In the genomic region with DNA sequence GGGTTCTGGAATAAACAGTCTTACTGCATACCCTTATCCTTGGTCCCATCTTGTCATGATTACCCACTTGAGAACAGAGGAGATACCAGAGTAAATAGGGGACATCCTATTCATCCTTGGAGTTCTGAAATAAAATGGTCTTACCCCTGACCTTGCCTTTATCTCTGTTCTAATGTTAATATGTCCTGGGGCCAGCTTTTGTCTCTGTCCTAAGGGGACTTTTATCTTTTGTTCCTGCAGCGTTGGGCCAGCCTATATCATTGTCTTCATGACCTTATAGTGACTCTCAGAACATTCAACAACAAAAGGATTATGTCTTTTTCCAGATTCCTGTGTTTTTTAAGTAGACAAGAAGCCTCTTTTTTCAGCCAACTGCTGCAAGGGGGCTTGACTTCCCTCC, we compare ENCODE assay signal across 21 cellular contexts.
DNase-seq lines count a peak whose midpoint lies in the region; FAIRE-seq and TF ChIP-seq lines count a peak whose summit lies in the region.
"Had no signal": no experiment of that assay in that cellular context is flagged by ENCODE, and none has a peak within 500 bp of the region (broad histone marks: within the 10 kb centered on the region; RNA-seq: fewer than 3 reads in every experiment).

No MANE protein-coding gene starts in this region.

- DNase-seq in NCI-H146 (lab: John Stamatoyannopoulos, UW) (peak; percentile 44), iPS-NIHi11 (ENCODE audit: low spot score) (peak; percentile 12), SHP77 (lab: John Stamatoyannopoulos, UW) (no peak), GM19239 (ENCODE audit: insufficient read length, low spot score) (no peak), AG08396 (ENCODE audit: low spot score) (no peak), islet precursor cell (no peak)
- DNase-seq: 8988T; ACHN; C1 segment of cervical spinal cord; Calu3; CD4-positive, alpha-beta memory T cell; COR-L47; DMS53; DMS79 treated with DMSO at 0.1 percent for 48 hours; GF-D8; GM23248; H9 had no signal

- peaks cover 5% of the 10 kb centered on the region; the same call in 1 of the 2 replicates for H3K9me3 ChIP-seq in HUES48 (ENCODE audit: control insufficient read depth, insufficient read depth, low read length)
- no peaks in the 10 kb centered on the region; the same call in 1 of the 2 replicates for H3K9me3 ChIP-seq in SU-DHL-6 (ENCODE audit: insufficient read depth, low read length)
- H3K9me3 ChIP-seq: A549 had no signal

- FAIRE-seq in GM19239 (lab: Jason Lieb, UNC): no peak
- FAIRE-seq: A549, GM12891 had no signal

- H3K9ac ChIP-seq in HUES48 (ENCODE audit: low read depth, low read length) (no peak overlapping the region), SU-DHL-6 (ENCODE audit: low read length) (no peak overlapping the region)
- H3K9ac ChIP-seq: GM23248 had no signal

- no peak overlapping the region for H3K4me3 ChIP-seq in HUES48 (ENCODE audit: low read depth, low read length)
- no peak overlapping the region for H3K4me3 ChIP-seq in SU-DHL-6 (ENCODE audit: insufficient read depth, low read length, poor library complexity, severe bottlenecking)
- H3K4me3 ChIP-seq: A549, GM23248 had no signal

- H4K20me1 ChIP-seq in SU-DHL-6 (ENCODE audit: low read depth, low read length): no peaks in the 10 kb centered on the region

- H3K27me3 ChIP-seq in HUES48 (ENCODE audit: control insufficient read depth, insufficient read depth, low read length) (no peaks in the 10 kb centered on the region), SU-DHL-6 (ENCODE audit: low read length) (no peaks in the 10 kb centered on the region)

- H3K4me1 ChIP-seq in HUES48 (ENCODE audit: control insufficient read depth, insufficient read depth, low read length): peaks cover 10% of the 10 kb centered on the region; the same call in 1 of the 2 replicates
- H3K4me1 ChIP-seq: A549 had no signal

- H3K4me2 ChIP-seq in SU-DHL-6 (ENCODE audit: low read depth, low read length, poor library complexity, severe bottlenecking): no peak overlapping the region
- H3K4me2 ChIP-seq: A549 had no signal

- H3F3A ChIP-seq in SU-DHL-6 (ENCODE audit: insufficient read depth): no peaks in the 10 kb centered on the region

- no peaks in the 10 kb centered on the region for H3K9me2 ChIP-seq in SU-DHL-6 (replicated peaks; ENCODE audit: insufficient read depth, low read length)

- H3K36me3 ChIP-seq in HUES48 (ENCODE audit: control insufficient read depth, insufficient read depth, low read length) (no peaks in the 10 kb centered on the region), SU-DHL-6 (ENCODE audit: low read length) (no peaks in the 10 kb centered on the region)

- TF ChIP-seq CTCF in SU-DHL-6 (IDR thresholded peaks at IDR 0.05; ENCODE audit: insufficient read depth, low read length, poor library complexity, severe bottlenecking): no peak

- H3K79me2 ChIP-seq in SU-DHL-6 (ENCODE audit: insufficient read depth, low read length): no peaks in the 10 kb centered on the region

- peak overlapping the region; percentile 58 for H3K27ac ChIP-seq in HUES48 (ENCODE audit: low read depth, low read length)
- H3K27ac ChIP-seq in SU-DHL-6 (ENCODE audit: low read depth, low read length): no peak overlapping the region
- H3K27ac ChIP-seq: A549, GM23248 had no signal

- H2AFZ ChIP-seq in SU-DHL-6 (ENCODE audit: low read depth, low read length, severe bottlenecking): peak overlapping the region; percentile 10
- H2AFZ ChIP-seq: GM23248 had no signal

Comparison
In these comparisons a context has a peak if more than half of its experiments do, and no peak if none do; other contexts are left out.
1. DNase-seq: peak in NCI-H146 (single experiment) and iPS-NIHi11 (single experiment); none in SHP77 (0 of 2), GM19239 (single experiment), AG08396 (single experiment) and islet precursor cell (single experiment).